In the genomic region with DNA sequence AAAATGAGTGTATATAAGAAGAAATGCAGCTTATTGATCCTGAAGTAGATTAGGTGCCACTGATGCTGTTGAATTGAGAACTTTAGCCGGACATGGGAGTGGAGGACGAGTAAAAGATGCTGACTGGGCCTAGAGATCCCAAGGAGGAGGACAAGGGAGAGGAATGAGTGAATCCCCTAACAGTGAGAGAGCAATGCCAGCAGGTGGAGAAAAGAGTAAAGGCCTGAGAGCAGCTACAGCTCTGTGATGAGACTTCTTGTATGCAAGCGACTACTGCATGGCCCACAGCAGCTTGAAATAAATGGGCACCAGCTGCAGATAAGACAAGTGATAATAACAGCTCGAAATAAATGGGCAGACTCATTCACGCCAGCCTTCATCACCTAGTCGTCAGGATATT, we compare ENCODE assay signal across 1 cellular context.
TF ChIP-seq lines count a peak whose summit lies in the region.

No MANE protein-coding gene starts in this region.

TF ChIP-seq in K562, 482 proteins besides CTCF, POLR2A, EP300 and RAD21 (continued from another document):
- TF ChIP-seq POLR2H (tag; IDR thresholded peaks at IDR 0.05; ENCODE audit: low read depth) (no peak), ARNT (IDR thresholded peaks at IDR 0.05) (no peak), JUNB (CRISPR knock-in tag; conservative IDR thresholded peaks at IDR 0.05) (no peak), TCF15 (CRISPR knock-in tag; IDR thresholded peaks at IDR 0.05) (no peak), TAF9B (IDR thresholded peaks at IDR 0.05; ENCODE audit: partially characterized antibody) (no peak)
- TF ChIP-seq, protein P1, sequence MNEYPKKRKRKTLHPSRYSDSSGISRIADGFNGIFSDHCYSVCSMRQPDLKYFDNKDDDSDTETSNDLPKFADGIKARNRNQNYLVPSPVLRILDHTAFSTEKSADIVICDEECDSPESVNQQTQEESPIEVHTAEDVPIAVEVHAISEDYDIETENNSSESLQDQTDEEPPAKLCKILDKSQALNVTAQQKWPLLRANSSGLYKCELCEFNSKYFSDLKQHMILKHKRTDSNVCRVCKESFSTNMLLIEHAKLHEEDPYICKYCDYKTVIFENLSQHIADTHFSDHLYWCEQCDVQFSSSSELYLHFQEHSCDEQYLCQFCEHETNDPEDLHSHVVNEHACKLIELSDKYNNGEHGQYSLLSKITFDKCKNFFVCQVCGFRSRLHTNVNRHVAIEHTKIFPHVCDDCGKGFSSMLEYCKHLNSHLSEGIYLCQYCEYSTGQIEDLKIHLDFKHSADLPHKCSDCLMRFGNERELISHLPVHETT (CRISPR knock-in tag; conservative IDR thresholded peaks at IDR 0.05 in 1 of 2, IDR thresholded peaks at IDR 0.05 in 1 of 2), result no peak
